In the genomic region with DNA sequence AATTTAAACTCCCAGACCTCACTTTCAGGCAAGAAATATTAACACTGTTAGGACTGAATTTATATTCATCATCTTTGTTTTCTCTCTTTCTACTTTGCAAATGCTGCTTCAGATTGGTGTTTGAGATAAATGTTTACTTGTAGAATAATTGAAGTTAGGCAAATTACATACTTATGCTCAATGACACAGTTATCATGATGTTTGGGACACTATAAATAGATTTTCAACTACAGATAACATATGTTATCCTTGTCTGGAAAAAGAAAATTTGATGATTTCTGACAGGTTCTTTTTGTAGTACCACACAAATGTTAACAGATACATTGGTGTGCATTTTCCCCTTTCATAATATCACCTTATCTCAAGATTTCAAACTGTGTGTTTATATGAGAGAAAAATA, we compare ENCODE assay signal across 32 cellular contexts. TPM values are rescaled to one million over a fixed set of nuclear protein-coding genes. Genes with fewer than 3 reads are reported as not detected.
"Had no signal": no experiment of that assay in that cellular context is flagged by ENCODE, and none has a peak within 500 bp of the region (broad histone marks: within the 10 kb centered on the region; RNA-seq: fewer than 3 reads in every experiment).

No MANE protein-coding gene starts in this region.

- H3K4me1 ChIP-seq: adrenal gland had no signal

- H3K27me3 ChIP-seq: adrenal gland had no signal

- H3K4me3 ChIP-seq: adrenal gland, cardiac muscle cell had no signal

- H3K27ac ChIP-seq: adrenal gland, cardiac muscle cell, VCaP had no signal

- H3K36me3 ChIP-seq: adrenal gland, cardiac muscle cell had no signal

- DNase-seq: activated B cell treated with CpG ODN at 0.5 μM for 24 hours; activated CD4-positive, alpha-beta memory T cell treated with anti-CD3 and anti-CD28 coated beads for 36 hours; activated CD4-positive, alpha-beta T cell treated with anti-CD3 and anti-CD28 coated beads for 4 hours; activated CD4-positive, alpha-beta T cell treated with anti-CD3 and anti-CD28 coated beads, Interleukin-2, amount 10 ng/mL, durations not matched to agents 24 days and 14 days; activated CD4-positive, alpha-beta T cell treated with anti-CD3 and anti-CD28 coated beads, Interleukin-2, amount 50 U/mL, for 1 hour; activated CD4-positive, alpha-beta T cell treated with anti-CD3 and anti-CD28 coated beads, Interleukin-2, amount 50 U/mL, for 4 hours; activated CD4-positive, CD25-positive, alpha-beta regulatory T cell treated with anti-CD3 and anti-CD28 coated beads, Interleukin-2, amount 50 U/mL, for 72 hours; activated CD8-positive, alpha-beta memory T cell treated with anti-CD3 and anti-CD28 coated beads, Interleukin-2, amount 50 U/mL, for 4 hours; activated CD8-positive, alpha-beta T cell treated with anti-CD3 and anti-CD28 coated beads for 36 hours; activated effector memory CD4-positive, alpha-beta T cell treated with anti-CD3 and anti-CD28 coated beads, Interleukin-2, amount 50 U/mL, for 16 hours; activated gamma-delta T cell treated with Interleukin-2 at 50 U/mL for 16 hours; activated naive CD4-positive, alpha-beta T cell; activated naive CD4-positive, alpha-beta T cell treated with anti-CD3 and anti-CD28 coated beads for 36 hours; activated naive CD4-positive, alpha-beta T cell treated with anti-CD3 and anti-CD28 coated beads, Interleukin-2, amount 50 U/mL, for 16 hours; activated naive CD8-positive, alpha-beta T cell treated with anti-CD3 and anti-CD28 coated beads for 36 hours; activated T-cell treated with anti-CD3 and anti-CD28 coated beads for 4 hours; activated T-cell treated with anti-CD3 and anti-CD28 coated beads, Interleukin-2, amount 50 U/mL, for 1 hour; activated T-cell treated with anti-CD3 and anti-CD28 coated beads, Interleukin-2, amount 50 U/mL, for 4 hours; activated T-cell treated with anti-CD3 and anti-CD28 coated beads, Interleukin-2, amount 50 U/mL, for 72 hours; adrenal gland; amniotic stem cell; aorta; cerebellar nuclear complex; T-helper 1 cell; T-helper 2 cell; T-helper 9 cell had no signal

- H3K9me3 ChIP-seq: adrenal gland had no signal

- ATAC-seq: activated CD8-positive, alpha-beta T cell treated with anti-CD3 and anti-CD28 coated beads for 36 hours; activated naive CD4-positive, alpha-beta T cell treated with anti-CD3 and anti-CD28 coated beads, Interleukin-2, amount 50 U/mL, for 72 hours; activated T-cell treated with anti-CD3 and anti-CD28 coated beads, Interleukin-2, amount 50 U/mL, for 4 hours; activated T-cell treated with anti-CD3 and anti-CD28 coated beads, Interleukin-2, amount 50 U/mL, for 72 hours; activated T-helper 17 cell treated with anti-CD3 and anti-CD28 coated beads, Interleukin-2, amount 50 U/mL, for 72 hours had no signal

RNA-seq across cellular contexts. Expression of gene PRR16, which starts 7.9 kb away (rescaled TPM):
- total RNA-seq: activated CD4-positive, alpha-beta memory T cell treated with anti-CD3 and anti-CD28 coated beads for 36 hours; activated CD4-positive, alpha-beta T cell treated with anti-CD3 and anti-CD28 coated beads, Interleukin-2, amount 10 ng/mL, durations not matched to agents 24 days and 14 days; activated CD8-positive, alpha-beta memory T cell treated with anti-CD3 and anti-CD28 coated beads for 36 hours; activated CD8-positive, alpha-beta T cell treated with anti-CD3 and anti-CD28 coated beads for 36 hours; activated naive CD4-positive, alpha-beta T cell treated with anti-CD3 and anti-CD28 coated beads for 36 hours; activated naive CD4-positive, alpha-beta T cell treated with anti-CD3 and anti-CD28 coated beads, Interleukin-2, amount 50 U/mL, for 72 hours; activated naive CD8-positive, alpha-beta T cell treated with anti-CD3 and anti-CD28 coated beads for 36 hours; activated T-cell treated with anti-CD3 and anti-CD28 coated beads, Interleukin-2, amount 50 U/mL, for 4 hours; activated T-cell treated with anti-CD3 and anti-CD28 coated beads, Interleukin-2, amount 50 U/mL, for 72 hours; activated T-helper 1 cell treated with anti-CD3 and anti-CD28 coated beads, Interleukin-12 subunit alpha, Interleukin-12 subunit beta, Interleukin-2, Interleukin-4 antibody, amounts not matched to agents 30 ng/mL and 10 ng/mL and 1 ng/mL, durations not matched to agents 14 hours and 24 hours and 36 hours; activated T-helper 17 cell treated with anti-CD3 and anti-CD28 coated beads, Interleukin-2, amount 50 U/mL, for 72 hours had no signal
